Comparison of ENCODE assay signal across 8 cellular contexts in the genomic region with DNA sequence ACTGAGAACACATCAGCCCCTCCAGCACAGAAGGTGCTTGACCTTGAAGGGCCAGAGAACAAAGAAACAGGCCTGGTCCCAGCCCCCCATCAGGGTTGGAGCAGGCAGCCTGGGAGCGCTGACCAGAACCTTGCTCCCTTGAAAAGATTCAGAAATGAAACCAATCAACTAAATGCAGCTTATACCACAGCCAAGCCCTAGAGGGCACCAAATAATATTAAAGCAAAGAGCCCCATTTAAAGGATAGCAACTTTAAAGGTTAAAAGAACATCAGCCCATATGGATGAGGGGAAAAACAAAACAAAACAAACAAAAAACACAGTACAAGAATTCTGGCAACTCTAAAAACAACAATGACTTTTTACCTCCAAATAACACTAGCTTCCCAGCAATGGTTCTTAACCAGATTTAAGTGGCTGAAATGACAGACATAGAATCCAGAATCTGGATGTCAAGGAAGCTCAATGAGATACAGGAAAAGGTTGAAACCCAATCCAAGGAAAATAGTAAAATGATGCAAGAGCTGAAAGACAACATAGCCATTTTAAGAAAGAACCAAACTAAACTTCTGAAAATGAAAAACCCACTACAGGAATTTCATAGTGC.
DNase-seq lines count a peak whose midpoint lies in the region; ATAC-seq and TF ChIP-seq lines count a peak whose summit lies in the region.

No MANE protein-coding gene starts in this region.

- H3K27me3 Mint-ChIP-seq in activated CD4-positive, alpha-beta T cell treated with anti-CD3 and anti-CD28 coated beads, Interleukin-2, amount 10 ng/mL, durations not matched to agents 24 days and 14 days: no peaks in the 10 kb centered on the region

- H3K36me3 Mint-ChIP-seq in activated CD4-positive, alpha-beta T cell treated with anti-CD3 and anti-CD28 coated beads, Interleukin-2, amount 10 ng/mL, durations not matched to agents 24 days and 14 days (ENCODE audit: low read depth): no peaks in the 10 kb centered on the region

- no peaks in the 10 kb centered on the region for H3K27me3 ChIP-seq in parathyroid adenoma (ENCODE audit: control insufficient read depth, insufficient read depth, low read length)

- no peak overlapping the region for H2AFZ ChIP-seq in parathyroid adenoma

- H3K79me2 ChIP-seq in parathyroid adenoma: no peaks in the 10 kb centered on the region

- ATAC-seq in GM18520 (IDR thresholded peaks at IDR 0.05; ENCODE audit: unreplicated experiment) (no peak), GM19328 (IDR thresholded peaks at IDR 0.05; ENCODE audit: unreplicated experiment) (no peak)

- no peaks in the 10 kb centered on the region for H3K4me1 Mint-ChIP-seq in activated CD4-positive, alpha-beta T cell treated with anti-CD3 and anti-CD28 coated beads, Interleukin-2, amount 10 ng/mL, durations not matched to agents 24 days and 14 days

- intact Hi-C loops in activated CD4-positive, alpha-beta T cell treated with anti-CD3 and anti-CD28 coated beads, Interleukin-2, amount 10 ng/mL, durations not matched to agents 24 days and 14 days (cut with micrococcal nuclease): no loop called here

- H3K4me1 ChIP-seq in parathyroid adenoma: no peaks in the 10 kb centered on the region

- H3K27ac ChIP-seq in parathyroid adenoma: no peak overlapping the region

- no peak overlapping the region for H3K9ac ChIP-seq in parathyroid adenoma

- no peaks in the 10 kb centered on the region for H3K9me3 ChIP-seq in parathyroid adenoma (ENCODE audit: control insufficient read depth, low read length)

- no peak overlapping the region for H3K4me2 ChIP-seq in parathyroid adenoma (ENCODE audit: low read length)

- H3K4me3 ChIP-seq in choroid plexus epithelial cell (ENCODE audit: low read depth, low read length) (no peak overlapping the region), parathyroid adenoma (ENCODE audit: low read depth, low read length) (no peak overlapping the region)

- H3K27ac Mint-ChIP-seq in activated CD4-positive, alpha-beta T cell treated with anti-CD3 and anti-CD28 coated beads, Interleukin-2, amount 10 ng/mL, durations not matched to agents 24 days and 14 days: no peak overlapping the region

- H3K4me3 Mint-ChIP-seq in activated CD4-positive, alpha-beta T cell treated with anti-CD3 and anti-CD28 coated beads, Interleukin-2, amount 10 ng/mL, durations not matched to agents 24 days and 14 days: no peak overlapping the region

- peak; percentile 42 for DNase-seq in ELR (ENCODE audit: low read depth)
- peak; percentile 38 for DNase-seq in M059J (ENCODE audit: low read depth)
- peak; percentile 52 for DNase-seq in choroid plexus epithelial cell (ENCODE audit: low read depth)
- DNase-seq in GF-D8 (lab: John Stamatoyannopoulos, UW): no peak
- DNase-seq in activated CD4-positive, alpha-beta T cell treated with anti-CD3 and anti-CD28 coated beads, Interleukin-2, amount 10 ng/mL, durations not matched to agents 24 days and 14 days: no peak

- peaks cover 9% of the 10 kb centered on the region for H3K9me3 Mint-ChIP-seq in activated CD4-positive, alpha-beta T cell treated with anti-CD3 and anti-CD28 coated beads, Interleukin-2, amount 10 ng/mL, durations not matched to agents 24 days and 14 days

- H3K36me3 ChIP-seq in parathyroid adenoma (ENCODE audit: control insufficient read depth, insufficient read depth, low read length): no peaks in the 10 kb centered on the region

- peak; percentile 69 for TF ChIP-seq CTCF in choroid plexus epithelial cell (conservative IDR thresholded peaks at IDR 0.05; ENCODE audit: low read depth, low read length)
- peak; percentile 31 for TF ChIP-seq CTCF in parathyroid adenoma (IDR thresholded peaks at IDR 0.05)

Comparison
In these comparisons a context has a peak if more than half of its experiments do, and no peak if none do; other contexts are left out.
1. DNase-seq: peak in ELR (single experiment), M059J (single experiment) and choroid plexus epithelial cell (single experiment); none in GF-D8 (single experiment) and activated CD4-positive, alpha-beta T cell treated with anti-CD3 and anti-CD28 coated beads, Interleukin-2, amount 10 ng/mL, durations not matched to agents 24 days and 14 days (single experiment).